Comparison of ENCODE assay signal across 11 cellular contexts in the genomic region with DNA sequence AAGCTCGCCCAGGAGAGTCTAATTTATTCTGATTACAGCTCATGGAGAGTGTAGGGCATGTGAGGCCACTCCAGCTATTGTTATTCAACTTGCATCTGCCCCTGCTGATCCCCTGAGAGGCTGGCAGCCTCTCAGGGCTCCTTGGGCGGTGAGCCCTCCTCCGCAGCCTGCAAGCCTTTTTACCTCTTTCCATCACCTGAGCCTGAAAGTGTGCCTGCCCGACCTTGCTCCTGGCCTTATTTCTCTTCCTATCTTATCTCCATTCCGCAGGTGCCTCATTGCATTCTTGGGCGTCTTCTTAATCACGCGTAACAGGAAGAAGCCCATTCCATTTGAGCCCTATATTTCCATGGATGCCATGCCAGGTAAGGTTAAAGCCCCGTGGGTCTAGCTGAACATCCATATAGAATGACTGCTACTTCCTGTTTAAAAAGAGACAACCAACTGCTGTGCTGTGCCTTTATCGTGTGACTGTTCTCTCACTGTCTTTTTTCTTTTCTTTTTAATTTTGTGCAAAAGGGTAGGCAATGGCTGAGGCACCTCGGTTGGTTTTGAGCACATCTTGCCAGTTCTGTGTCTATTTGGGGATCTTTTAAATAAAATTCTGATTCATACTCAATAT. TPM values are rescaled to one million over a fixed set of nuclear protein-coding genes. Genes with fewer than 3 reads are reported as not detected.
DNase-seq lines count a peak whose midpoint lies in the region; ATAC-seq, FAIRE-seq and TF ChIP-seq lines count a peak whose summit lies in the region.
"Had no signal": no experiment of that assay in that cellular context is flagged by ENCODE, and none has a peak within 500 bp of the region (broad histone marks: within the 10 kb centered on the region; RNA-seq: fewer than 3 reads in every experiment).

No MANE protein-coding gene starts in this region.

- H3K27me3 ChIP-seq in OCI-LY3 (ENCODE audit: low read depth, low read length) (no peaks in the 10 kb centered on the region), esophagus muscularis mucosa (no peaks in the 10 kb centered on the region), HepG2 (ENCODE audit: control insufficient read depth in 1 of 2, insufficient read depth in 2 of 2, low read length in 2 of 2) (no peaks in the 10 kb centered on the region), upper lobe of left lung (no peaks in the 10 kb centered on the region)
- H3K27me3 ChIP-seq: BLaER1 had no signal

- intact Hi-C loops in esophagus muscularis mucosa (cut with DNase I) = no loop called here
- intact Hi-C loops in HepG2 (cut with micrococcal nuclease; ENCODE audit: unreplicated experiment) = no loop called here

- no peak for ATAC-seq in stimulated activated naive CD8-positive, alpha-beta T cell treated with anti-CD3 and anti-CD28 coated beads, Interleukin-15, Interleukin-2, amounts not matched to agents 100 U/mL and 50 U/mL, for 24 hours
- ATAC-seq in HepG2 (no peak), upper lobe of left lung (ENCODE audit: low FRiP score in 2 of 2) (no peak)

- no peak for TF ChIP-seq POLR2A in esophagus muscularis mucosa (IDR thresholded peaks at IDR 0.05; ENCODE audit: low read depth)
- no peak for TF ChIP-seq POLR2A in HepG2 (IDR thresholded peaks at IDR 0.05; ENCODE audit: insufficient read depth in 1 of 2, low read depth in 2 of 2, low read length in 2 of 2)
- TF ChIP-seq POLR2A in upper lobe of left lung (IDR thresholded peaks at IDR 0.05) = no peak

- in situ Hi-C loops in HepG2 (cut with HindIII; ENCODE audit: extremely low pct_ligation_motif_present, low pct_unique_long_range_greater_than_20kb) = no loop called here

- H3K4me1 Mint-ChIP-seq in stimulated activated naive CD8-positive, alpha-beta T cell treated with anti-CD3 and anti-CD28 coated beads, Interleukin-15, Interleukin-2, amounts not matched to agents 100 ng/mL and 50 ng/mL, for 24 hours (ENCODE audit: low read depth) = peaks cover 32% of the 10 kb centered on the region

- CTCF ChIA-PET in HepG2 (lab: Yijun Ruan, JAX; ENCODE audit: low intra/inter-chr PET ratio, low total read pairs) = no interaction called here

- no peaks in the 10 kb centered on the region for H3K79me2 ChIP-seq in OCI-LY3 (ENCODE audit: low read length)
- no peaks in the 10 kb centered on the region for H3K79me2 ChIP-seq in HepG2 (ENCODE audit: insufficient read depth, low read length)

- WGBS in esophagus muscularis mucosa = 70% methylated on average over 11 of the region's 11 CpGs
- 89% methylated on average over 11 of the region's 11 CpGs for WGBS in HepG2 (ENCODE audit: low lambda C conversion rate)
- WGBS in upper lobe of left lung, 2 donors = 75 to 76% methylated on average over 11 of the region's 11 CpGs

- H3K4me3 ChIP-seq in OCI-LY3 (ENCODE audit: low read length) (no peak overlapping the region), esophagus muscularis mucosa (no peak overlapping the region), HepG2 (replicated peaks in 1 of 3; ENCODE audit: insufficient read depth in 1 of 3, low read depth in 2 of 3, low read length in 3 of 3) (no peak overlapping the region), upper lobe of left lung (no peak overlapping the region)
- H3K4me3 ChIP-seq: BLaER1, left ventricle myocardium inferior had no signal

- peak overlapping the region; percentile 33 for H3K27ac Mint-ChIP-seq in stimulated activated naive CD8-positive, alpha-beta T cell treated with anti-CD3 and anti-CD28 coated beads, Interleukin-15, Interleukin-2, amounts not matched to agents 100 ng/mL and 50 ng/mL, for 24 hours

- H3K36me3 ChIP-seq in OCI-LY3 (replicated peaks; ENCODE audit: low read depth, low read length) = peaks cover 8% of the 10 kb centered on the region
- H3K36me3 ChIP-seq in esophagus muscularis mucosa = peaks cover 4 to 74% (median 33%) of the 10 kb centered on the region in 4 donors
- H3K36me3 ChIP-seq in HepG2 (replicated peaks in 1 of 2; ENCODE audit: control insufficient read depth in 1 of 2, insufficient read depth in 2 of 2, low read length in 2 of 2) = no peaks in the 10 kb centered on the region; a peak in 1 of 5 replicates
- H3K36me3 ChIP-seq in upper lobe of left lung = peaks cover 0 to 70% (median 30%) of the 10 kb centered on the region in 4 donors

- POLR2A ChIA-PET in HepG2 (lab: Yijun Ruan, JAX) = no interaction called here

- H2AFZ ChIP-seq in OCI-LY3 (ENCODE audit: low read depth, low read length) = no peak overlapping the region
- no peak overlapping the region for H2AFZ ChIP-seq in HepG2 (ENCODE audit: low read length)

- H4K20me1 ChIP-seq in OCI-LY3 (ENCODE audit: insufficient read depth, low read length) (no peaks in the 10 kb centered on the region), HepG2 (ENCODE audit: insufficient read depth, low read length) (no peaks in the 10 kb centered on the region)
- H4K20me1 ChIP-seq: BLaER1 had no signal

- peaks cover 6% of the 10 kb centered on the region for H3K9me3 Mint-ChIP-seq in stimulated activated naive CD8-positive, alpha-beta T cell treated with anti-CD3 and anti-CD28 coated beads, Interleukin-15, Interleukin-2, amounts not matched to agents 100 ng/mL and 50 ng/mL, for 24 hours

- H3K4me1 ChIP-seq in OCI-LY3 (ENCODE audit: low read length) (peaks cover 17% of the 10 kb centered on the region), esophagus muscularis mucosa (no peaks in the 10 kb centered on the region), HepG2 (ENCODE audit: insufficient read depth, low read length) (no peaks in the 10 kb centered on the region), upper lobe of left lung (peaks cover 0 to 12% (median 0%) of the 10 kb centered on the region in 4 donors)
- H3K4me1 ChIP-seq: left ventricle myocardium inferior had no signal

- TF ChIP-seq RAD21 in HepG2 (CRISPR knock-in tag; IDR thresholded peaks at IDR 0.05) = no peak

- H3K36me3 Mint-ChIP-seq in stimulated activated naive CD8-positive, alpha-beta T cell treated with anti-CD3 and anti-CD28 coated beads, Interleukin-15, Interleukin-2, amounts not matched to agents 100 ng/mL and 50 ng/mL, for 24 hours (ENCODE audit: low read depth) = peaks cover 75% of the 10 kb centered on the region

- no peak overlapping the region for H3K27ac ChIP-seq in OCI-LY3 (ENCODE audit: low read length)
- no peak overlapping the region for H3K27ac ChIP-seq in esophagus muscularis mucosa (replicated peaks in 1 of 4)
- H3K27ac ChIP-seq in HepG2 (ENCODE audit: extremely low read length, insufficient read depth, low read length) = no peak overlapping the region
- no peak overlapping the region for H3K27ac ChIP-seq in upper lobe of left lung
- H3K27ac ChIP-seq: BLaER1, left ventricle myocardium inferior had no signal

- H3K4me3 Mint-ChIP-seq in stimulated activated naive CD8-positive, alpha-beta T cell treated with anti-CD3 and anti-CD28 coated beads, Interleukin-15, Interleukin-2, amounts not matched to agents 100 ng/mL and 50 ng/mL, for 24 hours = no peak overlapping the region

- no peak for DNase-seq in stimulated activated naive CD8-positive, alpha-beta T cell treated with anti-CD3 and anti-CD28 coated beads, Interleukin-15, Interleukin-2, amounts not matched to agents 100 U/mL and 50 U/mL, for 24 hours
- DNase-seq in iPS DF 19.7 (ENCODE audit: low read depth, low spot score) = peak; percentile 42
- DNase-seq in esophagus muscularis mucosa (ENCODE audit: extremely low spot score) = no peak
- DNase-seq in NCI-H226 = no peak
- no peak for DNase-seq in HepG2 (ENCODE audit: low spot score)
- DNase-seq in upper lobe of left lung = no peak
- DNase-seq: activated T-cell treated with anti-CD3 and anti-CD28 coated beads, Interleukin-2, amount 50 U/mL, for 1 hour; left ventricle myocardium inferior had no signal

- TF ChIP-seq CTCF in OCI-LY3 (IDR thresholded peaks at IDR 0.05; ENCODE audit: low read depth, low read length) = no peak
- TF ChIP-seq CTCF in esophagus muscularis mucosa (IDR thresholded peaks at IDR 0.05) = no peak
- TF ChIP-seq CTCF in HepG2 (CRISPR knock-in tag; IDR thresholded peaks at IDR 0.05) = no peak
- TF ChIP-seq CTCF in upper lobe of left lung (IDR thresholded peaks at IDR 0.05) = no peak

- no peak for FAIRE-seq in HepG2 (lab: Jason Lieb, UNC)

- no TSS peak for BruUV-seq in HepG2 (replicated peaks; lab: Mats Ljungman, UMichigan)

- H3K9ac ChIP-seq in OCI-LY3 (ENCODE audit: low read length) (no peak overlapping the region), HepG2 (ENCODE audit: insufficient read depth, low read depth, low read length) (no peak overlapping the region)
- H3K9ac ChIP-seq: BLaER1 had no signal

- H3K9me3 ChIP-seq in OCI-LY3 (ENCODE audit: insufficient read depth, low read length) (no peaks in the 10 kb centered on the region), esophagus muscularis mucosa (no peaks in the 10 kb centered on the region), HepG2 (ENCODE audit: low read length) (no peaks in the 10 kb centered on the region), upper lobe of left lung (no peaks in the 10 kb centered on the region)
- H3K9me3 ChIP-seq: left ventricle myocardium inferior had no signal

- no peaks in the 10 kb centered on the region for H3K27me3 Mint-ChIP-seq in stimulated activated naive CD8-positive, alpha-beta T cell treated with anti-CD3 and anti-CD28 coated beads, Interleukin-15, Interleukin-2, amounts not matched to agents 100 ng/mL and 50 ng/mL, for 24 hours

- H3K4me2 ChIP-seq in OCI-LY3 (ENCODE audit: low read length) (0 out of 2 replicates have a peak overlapping the region, but pooled peaks have one; percentile 5), HepG2 (ENCODE audit: low read depth, low read length) (no peak overlapping the region)
- H3K4me2 ChIP-seq: BLaER1 had no signal

- TF ChIP-seq EP300 in esophagus muscularis mucosa (IDR thresholded peaks at IDR 0.05) (no peak), HepG2 (IDR thresholded peaks at IDR 0.05; ENCODE audit: low read depth in 2 of 2, low read length in 2 of 2) (no peak), HepG2 (CRISPR knock-in tag; IDR thresholded peaks at IDR 0.05; ENCODE audit: borderline replicate concordance) (no peak), upper lobe of left lung (IDR thresholded peaks at IDR 0.05) (no peak)

RNA-seq across cellular contexts. Expression of a gene that starts 38.8 kb away (rescaled TPM):
- 10 to 100 TPM in 2 of 4 donors, 1 to 10 TPM in 2; 5.3 to 14.0 (median 9.3) TPM for total RNA-seq in esophagus muscularis mucosa
- total RNA-seq in HepG2 (2016; rRNA removed; fragmentation: Illumina TruSeq; extraction: Trizol) = 13.3 and 13.6 TPM in 2 replicates
- total RNA-seq in HepG2 (2016; cell fraction: cytosol; rRNA removed; fragmentation: Illumina TruSeq; extraction: Trizol; ENCODE audit: low read depth) = 11.1 and 12.8 TPM in 2 replicates
- total RNA-seq in HepG2 (2016; cell fraction: insoluble cytoplasmic fraction; rRNA removed; fragmentation: Illumina TruSeq; extraction: Trizol) = 12.7 and 13.1 TPM in 2 replicates
- total RNA-seq in HepG2 (2016; cell fraction: membrane; rRNA removed; fragmentation: Illumina TruSeq; extraction: Trizol) = 11.4 and 12.2 TPM in 2 replicates
- total RNA-seq in HepG2 (2016; cell fraction: nucleus; rRNA removed; fragmentation: Illumina TruSeq; extraction: Trizol) = 6.8 and 7.8 TPM in 2 replicates
- polyA plus RNA-seq in HepG2 (2011; rRNA removed) = 10.9 and 12.2 TPM in 2 replicates
- 7.5 and 10.9 TPM in 2 replicates for polyA plus RNA-seq in HepG2 (2011; cell fraction: cytosol; rRNA removed)
- polyA plus RNA-seq in HepG2 (2011; cell fraction: nucleus; rRNA removed) = 5.9 and 6.3 TPM in 2 replicates
- polyA plus RNA-seq in HepG2 (2012) = 8.9 and 12.1 TPM in 2 replicates
- polyA plus RNA-seq in HepG2 (2016; cell fraction: cytosol; fragmentation: Illumina TruSeq; extraction: Trizol; ENCODE audit: low read depth) = 5.1 and 5.8 TPM in 2 replicates
- 11.8 and 14.0 TPM in 2 replicates for polyA plus RNA-seq in HepG2 (2016; cell fraction: insoluble cytoplasmic fraction; fragmentation: Illumina TruSeq; extraction: Trizol; ENCODE audit: low read depth)
- 9.8 and 11.1 TPM in 2 replicates for polyA plus RNA-seq in HepG2 (2016; cell fraction: membrane; fragmentation: Illumina TruSeq; extraction: Trizol; ENCODE audit: low read depth)
- 11.0 and 12.1 TPM in 2 replicates for polyA plus RNA-seq in HepG2 (2016; cell fraction: nucleus; fragmentation: Illumina TruSeq; extraction: Trizol; ENCODE audit: insufficient read depth, low read depth)
- polyA minus RNA-seq in HepG2 (2011; rRNA and poly(A)+ RNA removed; ENCODE audit: low replicate concordance) = 5.6 and 20.2 TPM in 2 replicates
- 12.3 and 12.5 TPM in 2 replicates for polyA minus RNA-seq in HepG2 (2011; cell fraction: cytosol; rRNA and poly(A)+ RNA removed)
- polyA minus RNA-seq in HepG2 (2011; cell fraction: nucleus; rRNA and poly(A)+ RNA removed) = 4.2 and 8.7 TPM in 2 replicates
- total RNA-seq in upper lobe of left lung = 10 to 100 TPM; 13.6 to 35.5 (median 18.6) TPM

RNA-seq across cellular contexts. Expression of a gene that starts 48.3 kb away (rescaled TPM):
- total RNA-seq in esophagus muscularis mucosa (10 to 100 TPM; 18.3 to 31.1 (median 26.6) TPM), HepG2 (2016; rRNA removed; fragmentation: Illumina TruSeq; extraction: Trizol) (5.6 and 5.8 TPM in 2 replicates), upper lobe of left lung (10 to 100 TPM; 28.2 to 71.0 (median 46.6) TPM)
- total RNA-seq in HepG2 (2016; cell fraction: cytosol; rRNA removed; fragmentation: Illumina TruSeq; extraction: Trizol; ENCODE audit: low read depth) = 0.88 and 1.0 TPM in 2 replicates
- total RNA-seq in HepG2 (2016; cell fraction: insoluble cytoplasmic fraction; rRNA removed; fragmentation: Illumina TruSeq; extraction: Trizol) = 5.3 TPM in 2 replicates
- total RNA-seq in HepG2 (2016; cell fraction: membrane; rRNA removed; fragmentation: Illumina TruSeq; extraction: Trizol) = 2.8 and 3.9 TPM in 2 replicates
- total RNA-seq in HepG2 (2016; cell fraction: nucleus; rRNA removed; fragmentation: Illumina TruSeq; extraction: Trizol) = 4.3 TPM in 2 replicates
- 8.5 and 8.6 TPM in 2 replicates for polyA plus RNA-seq in HepG2 (2011; rRNA removed)
- 8.3 and 9.8 TPM in 2 replicates for polyA plus RNA-seq in HepG2 (2011; cell fraction: cytosol; rRNA removed)
- polyA plus RNA-seq in HepG2 (2011; cell fraction: nucleus; rRNA removed) = 5.7 and 6.2 TPM in 2 replicates
- 6.3 and 7.6 TPM in 2 replicates for polyA plus RNA-seq in HepG2 (2012)
- polyA plus RNA-seq in HepG2 (2016; cell fraction: cytosol; fragmentation: Illumina TruSeq; extraction: Trizol; ENCODE audit: low read depth) = 0.75 and 0.97 TPM in 2 replicates
- 4.2 and 5.0 TPM in 2 replicates for polyA plus RNA-seq in HepG2 (2016; cell fraction: insoluble cytoplasmic fraction; fragmentation: Illumina TruSeq; extraction: Trizol; ENCODE audit: low read depth)
- polyA plus RNA-seq in HepG2 (2016; cell fraction: membrane; fragmentation: Illumina TruSeq; extraction: Trizol; ENCODE audit: low read depth) = 2.6 and 2.7 TPM in 2 replicates
- 3.1 and 4.8 TPM in 2 replicates for polyA plus RNA-seq in HepG2 (2016; cell fraction: nucleus; fragmentation: Illumina TruSeq; extraction: Trizol; ENCODE audit: insufficient read depth, low read depth)
- 19.7 and 55.0 TPM in 2 replicates for polyA minus RNA-seq in HepG2 (2011; rRNA and poly(A)+ RNA removed; ENCODE audit: low replicate concordance)
- polyA minus RNA-seq in HepG2 (2011; cell fraction: cytosol; rRNA and poly(A)+ RNA removed) = 4.9 and 5.0 TPM in 2 replicates
- polyA minus RNA-seq in HepG2 (2011; cell fraction: nucleus; rRNA and poly(A)+ RNA removed) = 7.2 and 10.9 TPM in 2 replicates

RNA-seq across cellular contexts. Expression of a gene that starts 50.3 kb away (rescaled TPM):
- total RNA-seq in esophagus muscularis mucosa (1 to 10 TPM; 2.2 to 5.6 (median 4.1) TPM), HepG2 (2016; rRNA removed; fragmentation: Illumina TruSeq; extraction: Trizol) (3.4 TPM in 2 replicates), upper lobe of left lung (10 to 100 TPM in 2 of 6 donors, 1 to 10 TPM in 4; 5.5 to 20.1 (median 8.2) TPM)
- 1.9 and 2.2 TPM in 2 replicates for total RNA-seq in HepG2 (2016; cell fraction: cytosol; rRNA removed; fragmentation: Illumina TruSeq; extraction: Trizol; ENCODE audit: low read depth)
- 3.3 and 3.4 TPM in 2 replicates for total RNA-seq in HepG2 (2016; cell fraction: insoluble cytoplasmic fraction; rRNA removed; fragmentation: Illumina TruSeq; extraction: Trizol)
- 2.5 and 3.7 TPM in 2 replicates for total RNA-seq in HepG2 (2016; cell fraction: membrane; rRNA removed; fragmentation: Illumina TruSeq; extraction: Trizol)
- total RNA-seq in HepG2 (2016; cell fraction: nucleus; rRNA removed; fragmentation: Illumina TruSeq; extraction: Trizol) = 2.5 and 4.3 TPM in 2 replicates
- polyA plus RNA-seq in HepG2 (2011; rRNA removed) = 4.2 and 4.3 TPM in 2 replicates
- polyA plus RNA-seq in HepG2 (2011; cell fraction: cytosol; rRNA removed) = 2.9 and 3.6 TPM in 2 replicates
- polyA plus RNA-seq in HepG2 (2011; cell fraction: nucleus; rRNA removed) = 3.0 and 3.3 TPM in 2 replicates
- polyA plus RNA-seq in HepG2 (2012) = 3.1 and 3.2 TPM in 2 replicates
- polyA plus RNA-seq in HepG2 (2016; cell fraction: cytosol; fragmentation: Illumina TruSeq; extraction: Trizol; ENCODE audit: low read depth) = 2.7 and 3.2 TPM in 2 replicates
- 4.4 and 5.6 TPM in 2 replicates for polyA plus RNA-seq in HepG2 (2016; cell fraction: insoluble cytoplasmic fraction; fragmentation: Illumina TruSeq; extraction: Trizol; ENCODE audit: low read depth)
- polyA plus RNA-seq in HepG2 (2016; cell fraction: membrane; fragmentation: Illumina TruSeq; extraction: Trizol; ENCODE audit: low read depth) = 3.5 and 3.8 TPM in 2 replicates
- 2.6 and 3.5 TPM in 2 replicates for polyA plus RNA-seq in HepG2 (2016; cell fraction: nucleus; fragmentation: Illumina TruSeq; extraction: Trizol; ENCODE audit: insufficient read depth, low read depth)
- 3.9 and 4.9 TPM in 2 replicates for polyA minus RNA-seq in HepG2 (2011; rRNA and poly(A)+ RNA removed; ENCODE audit: low replicate concordance)
- 1.4 and 1.5 TPM in 2 replicates for polyA minus RNA-seq in HepG2 (2011; cell fraction: cytosol; rRNA and poly(A)+ RNA removed)
- polyA minus RNA-seq in HepG2 (2011; cell fraction: nucleus; rRNA and poly(A)+ RNA removed) = 6.2 and 7.3 TPM in 2 replicates
